ENCODE assay signal across 34 cellular contexts in genomic region chr17:72934927-72935326, GRCh38.
"Had no signal": no experiment of that assay in that cellular context is flagged by ENCODE, and none has a peak within 500 bp of the region (broad histone marks: within the 10 kb centered on the region; RNA-seq: fewer than 3 reads in every experiment).

No MANE protein-coding gene starts in this region.

- FAIRE-seq: astrocyte, TTC549 had no signal

- H3K9me3 ChIP-seq: body of pancreas, breast epithelium had no signal

- ATAC-seq: activated CD8-positive, alpha-beta T cell treated with anti-CD3 and anti-CD28 coated beads for 36 hours; activated naive CD4-positive, alpha-beta T cell treated with anti-CD3 and anti-CD28 coated beads, Interleukin-2, amount 50 U/mL, for 72 hours; activated T-cell treated with anti-CD3 and anti-CD28 coated beads, Interleukin-2, amount 50 U/mL, for 4 hours; activated T-cell treated with anti-CD3 and anti-CD28 coated beads, Interleukin-2, amount 50 U/mL, for 72 hours; activated T-helper 17 cell treated with anti-CD3 and anti-CD28 coated beads, Interleukin-2, amount 50 U/mL, for 72 hours; body of pancreas had no signal

- DNase-seq: activated B cell treated with CpG ODN at 0.5 μM for 24 hours; activated CD4-positive, alpha-beta memory T cell treated with anti-CD3 and anti-CD28 coated beads for 36 hours; activated CD4-positive, alpha-beta T cell treated with anti-CD3 and anti-CD28 coated beads for 4 hours; activated CD4-positive, alpha-beta T cell treated with anti-CD3 and anti-CD28 coated beads, Interleukin-2, amount 10 ng/mL, durations not matched to agents 24 days and 14 days; activated CD4-positive, alpha-beta T cell treated with anti-CD3 and anti-CD28 coated beads, Interleukin-2, amount 50 U/mL, for 1 hour; activated CD4-positive, alpha-beta T cell treated with anti-CD3 and anti-CD28 coated beads, Interleukin-2, amount 50 U/mL, for 4 hours; activated CD4-positive, CD25-positive, alpha-beta regulatory T cell treated with anti-CD3 and anti-CD28 coated beads, Interleukin-2, amount 50 U/mL, for 72 hours; activated CD8-positive, alpha-beta memory T cell treated with anti-CD3 and anti-CD28 coated beads, Interleukin-2, amount 50 U/mL, for 4 hours; activated CD8-positive, alpha-beta T cell treated with anti-CD3 and anti-CD28 coated beads for 36 hours; activated effector memory CD4-positive, alpha-beta T cell treated with anti-CD3 and anti-CD28 coated beads, Interleukin-2, amount 50 U/mL, for 16 hours; activated gamma-delta T cell treated with Interleukin-2 at 50 U/mL for 16 hours; activated naive CD4-positive, alpha-beta T cell; activated naive CD4-positive, alpha-beta T cell treated with anti-CD3 and anti-CD28 coated beads for 36 hours; activated naive CD4-positive, alpha-beta T cell treated with anti-CD3 and anti-CD28 coated beads, Interleukin-2, amount 50 U/mL, for 16 hours; activated naive CD8-positive, alpha-beta T cell treated with anti-CD3 and anti-CD28 coated beads for 36 hours; activated T-cell treated with anti-CD3 and anti-CD28 coated beads for 4 hours; activated T-cell treated with anti-CD3 and anti-CD28 coated beads, Interleukin-2, amount 50 U/mL, for 1 hour; activated T-cell treated with anti-CD3 and anti-CD28 coated beads, Interleukin-2, amount 50 U/mL, for 4 hours; activated T-cell treated with anti-CD3 and anti-CD28 coated beads, Interleukin-2, amount 50 U/mL, for 72 hours; adrenal gland; amniotic stem cell; aorta; body of pancreas; brain microvascular endothelial cell; cerebellar nuclear complex; T-helper 1 cell; T-helper 2 cell; T-helper 9 cell had no signal

- H3K36me3 ChIP-seq: adrenal gland, brain microvascular endothelial cell, breast epithelium had no signal

- H3K27me3 ChIP-seq: adrenal gland, body of pancreas, brain microvascular endothelial cell, breast epithelium had no signal

- H3K4me3 ChIP-seq: adrenal gland, body of pancreas, breast epithelium had no signal

- H3K27ac ChIP-seq: adrenal gland, body of pancreas, brain microvascular endothelial cell, breast epithelium, VCaP had no signal

- H3K4me1 ChIP-seq: adrenal gland, body of pancreas, breast epithelium had no signal
